In the genomic region with DNA sequence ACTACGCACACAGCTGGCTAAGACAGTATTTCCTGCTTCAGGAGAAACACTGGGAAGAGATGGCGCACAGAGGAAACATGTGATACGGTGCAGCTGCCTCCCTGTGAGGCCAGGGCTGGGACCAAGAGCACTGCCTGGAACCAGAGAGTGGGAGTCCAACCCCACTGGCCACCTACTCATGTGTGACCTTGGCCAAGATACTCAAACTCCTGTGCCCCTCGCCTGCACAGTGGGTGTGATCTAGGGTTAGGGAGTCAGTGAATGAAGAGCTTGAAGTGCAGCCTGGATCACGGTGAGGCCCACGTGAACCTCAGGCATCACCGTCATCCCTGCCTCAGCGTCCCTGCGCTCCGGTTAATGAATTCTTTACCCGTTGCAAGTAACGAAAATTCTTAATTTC, we compare ENCODE assay signal across 13 cellular contexts. TPM values are rescaled to one million over a fixed set of nuclear protein-coding genes. Genes with fewer than 3 reads are reported as not detected.
A peak's percentile ranks its signal among the peaks of the same experiment; 100 is the strongest.
DNase-seq lines count a peak whose midpoint lies in the region; ATAC-seq and TF ChIP-seq lines count a peak whose summit lies in the region.
"Had no signal": no experiment of that assay in that cellular context is flagged by ENCODE, and none has a peak within 500 bp of the region (broad histone marks: within the 10 kb centered on the region; RNA-seq: fewer than 3 reads in every experiment).

No MANE protein-coding gene starts in this region.

- DNase-seq in activated effector memory CD4-positive, alpha-beta T cell treated with anti-CD3 and anti-CD28 coated beads, Interleukin-2, amount 50 U/mL, for 16 hours, result peak; percentile 25
- no peak for DNase-seq in activated effector memory CD4-positive, alpha-beta T cell treated with Interleukin-2 at 50 U/mL for 16 hours
- peak in 1 of 10 donors; percentile 40 for DNase-seq in dorsolateral prefrontal cortex
- no peak for DNase-seq in mesenchymal stem cell
- DNase-seq in upper lobe of right lung, result peak; percentile 22
- no peak for DNase-seq in RPMI8226
- no peak for DNase-seq in NCI-H446 (lab: John Stamatoyannopoulos, UW)
- DNase-seq: 8988T, AML-193, DMS53, HCEC 1CT had no signal

- H3K36me3 ChIP-seq in mesenchymal stem cell (ENCODE audit: control insufficient read depth in 1 of 2, insufficient read depth in 2 of 2, low read depth in 1 of 2, low read length in 2 of 2) (peaks cover 4 to 20% of the 10 kb centered on the region in 2 experiments), upper lobe of right lung (peaks cover 59% of the 10 kb centered on the region)
- H3K36me3 ChIP-seq: BLaER1 had no signal

- no peak overlapping the region for H2BK5ac ChIP-seq in mesenchymal stem cell (ENCODE audit: low read depth, low read length, poor library complexity, severe bottlenecking)

- TF ChIP-seq CTCF in dorsolateral prefrontal cortex (IDR thresholded peaks at IDR 0.05 in 54 of 56, conservative IDR thresholded peaks at IDR 0.05 in 2 of 56; ENCODE audit: low read depth in 1 of 56, partially characterized antibody in 56 of 56) (no peak), upper lobe of right lung (IDR thresholded peaks at IDR 0.05) (no peak)

- no peak overlapping the region for H3K4ac ChIP-seq in mesenchymal stem cell (ENCODE audit: low read depth in 1 of 2, low read length in 2 of 2)

- H3K4me2 ChIP-seq in mesenchymal stem cell (ENCODE audit: low read length, poor library complexity, severe bottlenecking), result no peak overlapping the region
- H3K4me2 ChIP-seq: BLaER1 had no signal

- no peaks in the 10 kb centered on the region for H3K79me1 ChIP-seq in mesenchymal stem cell (replicated peaks; ENCODE audit: low read length, poor library complexity, severe bottlenecking)

- H2AK5ac ChIP-seq in mesenchymal stem cell (ENCODE audit: low read length, severe bottlenecking), result no peak overlapping the region

- H3K27ac ChIP-seq in dorsolateral prefrontal cortex (peak overlapping the region; percentile 18 to 98 (median 87)), mesenchymal stem cell (ENCODE audit: low read length, poor library complexity, severe bottlenecking) (no peak overlapping the region), upper lobe of right lung (no peak overlapping the region)
- H3K27ac ChIP-seq: BLaER1 had no signal

- no peak overlapping the region for H3K14ac ChIP-seq in mesenchymal stem cell (ENCODE audit: low read length in 2 of 2)

- H3K4me1 ChIP-seq in mesenchymal stem cell (ENCODE audit: control insufficient read depth, insufficient read depth, low read depth, low read length), result peaks cover 12% of the 10 kb centered on the region
- peaks cover 10% of the 10 kb centered on the region for H3K4me1 ChIP-seq in upper lobe of right lung

- ATAC-seq in upper lobe of right lung (no peak), GM21515 (IDR thresholded peaks at IDR 0.05; ENCODE audit: unreplicated experiment) (no peak)

- no peak overlapping the region for H2BK12ac ChIP-seq in mesenchymal stem cell (ENCODE audit: low read length in 2 of 2)

- H3K9me3 ChIP-seq in mesenchymal stem cell (ENCODE audit: control insufficient read depth, low read length), result no peaks in the 10 kb centered on the region
- no peaks in the 10 kb centered on the region for H3K9me3 ChIP-seq in upper lobe of right lung
- H3K9me3 ChIP-seq: BLaER1 had no signal

- H2AFZ ChIP-seq in mesenchymal stem cell (ENCODE audit: low read depth, low read length), result no peak overlapping the region

- no peak overlapping the region for H3K23ac ChIP-seq in mesenchymal stem cell (ENCODE audit: low read length in 2 of 2)

- no peak overlapping the region for H2BK120ac ChIP-seq in mesenchymal stem cell (ENCODE audit: low read depth, low read length)

- WGBS in mesenchymal stem cell, result 90% methylated on average over 12 of the region's 12 CpGs

- peak overlapping the region; percentile 60 for H4K8ac ChIP-seq in mesenchymal stem cell (ENCODE audit: low read length)

- no peak overlapping the region for H3K9ac ChIP-seq in mesenchymal stem cell (ENCODE audit: low read length)
- H3K9ac ChIP-seq: BLaER1 had no signal

- no peak overlapping the region for H4K91ac ChIP-seq in mesenchymal stem cell (ENCODE audit: low read length)

- intact Hi-C loops in dorsolateral prefrontal cortex (cut with DNase I) (loop anchor here in 1 of 2 donors (5.0 kb wide), 1 partner anchor 78 kb away; no protein-coding TSS in a partner anchor), upper lobe of right lung (cut with DNase I) (no loop called here)

- H3K4me3 ChIP-seq in dorsolateral prefrontal cortex (no peak overlapping the region), mesenchymal stem cell (ENCODE audit: insufficient read depth in 1 of 2, low read depth in 1 of 2, low read length in 2 of 2) (no peak overlapping the region), upper lobe of right lung (no peak overlapping the region)
- H3K4me3 ChIP-seq: BLaER1 had no signal

- no peak overlapping the region for H2BK15ac ChIP-seq in mesenchymal stem cell (ENCODE audit: low read depth, poor library complexity, severe bottlenecking)

- H3K27me3 ChIP-seq in dorsolateral prefrontal cortex (no peaks in the 10 kb centered on the region), mesenchymal stem cell (ENCODE audit: control insufficient read depth in 1 of 2, insufficient read depth in 1 of 2, low read length in 2 of 2) (no peaks in the 10 kb centered on the region), upper lobe of right lung (no peaks in the 10 kb centered on the region)
- H3K27me3 ChIP-seq: BLaER1 had no signal

- H3K18ac ChIP-seq in mesenchymal stem cell (ENCODE audit: low read depth in 1 of 2, low read length in 2 of 2), result no peak overlapping the region

RNA-seq across cellular contexts. Expression of gene MPC1, which starts 41.7 kb away (rescaled TPM):
- total RNA-seq in dorsolateral prefrontal cortex, result 100 to 1,000 TPM in 23 of 120 experiments, 10 to 100 TPM in 97; 59.1 to 146 (median 85.0) TPM
- polyA plus RNA-seq in mesenchymal stem cell (2013, experiment 1 of 2), result 37.8 TPM
- 40.1 TPM for polyA plus RNA-seq in mesenchymal stem cell (2013, experiment 2 of 2)
- total RNA-seq in upper lobe of right lung, result 51.2 TPM

Comparison
In these comparisons a context has a peak if more than half of its experiments do, and no peak if none do; other contexts are left out.
1. DNase-seq: peak in activated effector memory CD4-positive, alpha-beta T cell treated with anti-CD3 and anti-CD28 coated beads, Interleukin-2, amount 50 U/mL, for 16 hours (single experiment) and upper lobe of right lung (single experiment); none in activated effector memory CD4-positive, alpha-beta T cell treated with Interleukin-2 at 50 U/mL for 16 hours (single experiment), mesenchymal stem cell (single experiment), RPMI8226 (single experiment) and NCI-H446 (0 of 2).
2. H3K27ac ChIP-seq: peak in dorsolateral prefrontal cortex (59 of 59); none in mesenchymal stem cell (single experiment) and upper lobe of right lung (single experiment).